In genomic region chr14:104934380-104934733, GRCh38 we compare ENCODE assay signal across 14 cellular contexts. TPM values are rescaled to one million over a fixed set of nuclear protein-coding genes. Genes with fewer than 3 reads are reported as not detected.
DNase-seq lines count a peak whose midpoint lies in the region; ATAC-seq and TF ChIP-seq lines count a peak whose summit lies in the region.
"Had no signal": no experiment of that assay in that cellular context is flagged by ENCODE, and none has a peak within 500 bp of the region (broad histone marks: within the 10 kb centered on the region; RNA-seq: fewer than 3 reads in every experiment).

No MANE protein-coding gene starts in this region.

- POLR2A ChIA-PET in CD8-positive, alpha-beta memory T cell (lab: Charles Lee) = no interaction called here
- POLR2A ChIA-PET in HCT116 (lab: Charles Lee) = no interaction called here

- peaks cover 5 to 31% of the 10 kb centered on the region in 2 donors for H3K27me3 Mint-ChIP-seq in CD8-positive, alpha-beta memory T cell
- H3K27me3 Mint-ChIP-seq in central memory CD8-positive, alpha-beta T cell = peaks cover 25% of the 10 kb centered on the region
- H3K27me3 Mint-ChIP-seq in nephron (ENCODE audit: low read depth) = peaks cover 54% of the 10 kb centered on the region

- no peak overlapping the region for H3K9ac ChIP-seq in HCT116 (ENCODE audit: low read length)

- H2AFZ ChIP-seq in HCT116 (ENCODE audit: low read depth, low read length, poor library complexity, severe bottlenecking) = no peak overlapping the region

- 0 out of 2 replicates have a peak overlapping the region, but pooled peaks have one; percentile 27 for H3K4me2 ChIP-seq in HCT116 (ENCODE audit: low read length)

- H4K20me1 ChIP-seq in HCT116 (ENCODE audit: insufficient read depth) = no peaks in the 10 kb centered on the region

- no peak for TF ChIP-seq POLR2A in HCT116 (IDR thresholded peaks at IDR 0.05; ENCODE audit: borderline replicate concordance, extremely low read depth, insufficient read depth, insufficient read length)
- no peak for TF ChIP-seq POLR2A in gastrocnemius medialis (IDR thresholded peaks at IDR 0.05)

- no peaks in the 10 kb centered on the region for H3K27me3 ChIP-seq in CD8-positive, alpha-beta memory T cell (ENCODE audit: insufficient read depth, low read length, poor library complexity, severe bottlenecking)
- no peaks in the 10 kb centered on the region for H3K27me3 ChIP-seq in HCT116 (ENCODE audit: insufficient read depth, low read length)
- H3K27me3 ChIP-seq in gastrocnemius medialis = peaks cover 0 to 28% (median 4%) of the 10 kb centered on the region in 3 donors

- DNase-seq in CD8-positive, alpha-beta memory T cell = no peak
- DNase-seq in HCT116 (ENCODE audit: low read depth, low spot score) (no peak), gastrocnemius medialis (no peak), foreskin fibroblast (no peak)
- DNase-seq in central memory CD8-positive, alpha-beta T cell (ENCODE audit: low spot score in 2 of 2) = no peak
- DNase-seq in stimulated activated CD4-positive, alpha-beta T cell treated with anti-CD3 and anti-CD28 coated beads, Interleukin-4, amount 100 ng/mL, for 24 hours = no peak
- DNase-seq: activated CD4-positive, alpha-beta T cell treated with anti-CD3 and anti-CD28 coated beads, Interleukin-2, amount 50 U/mL, for 1 hour; DMS 273 treated with DMSO at 0.1 percent for 48 hours; erythroblast; NCI-H1092; small intestine had no signal

- no peak overlapping the region for H3K27ac ChIP-seq in CD8-positive, alpha-beta memory T cell (ENCODE audit: low read depth, low read length)
- no peak overlapping the region for H3K27ac ChIP-seq in HCT116 (ENCODE audit: low read depth, low read length)
- no peak overlapping the region for H3K27ac ChIP-seq in gastrocnemius medialis

- in situ Hi-C loops in gastrocnemius medialis (cut with MboI; ENCODE audit: low sequenced_read_pairs in 4 of 4) = no loop called here

- H3K4me1 Mint-ChIP-seq in CD8-positive, alpha-beta memory T cell = peaks cover 4 to 6% (median 4%) of the 10 kb centered on the region in 3 donors
- H3K4me1 Mint-ChIP-seq in central memory CD8-positive, alpha-beta T cell = peaks cover 5% of the 10 kb centered on the region
- H3K4me1 Mint-ChIP-seq in nephron = peaks cover 7% of the 10 kb centered on the region

- H3K9me3 ChIP-seq in CD8-positive, alpha-beta memory T cell (ENCODE audit: low read length) = no peaks in the 10 kb centered on the region
- H3K9me3 ChIP-seq in HCT116 (ENCODE audit: control insufficient read depth in 1 of 2, insufficient read depth in 1 of 2, low read depth in 1 of 2, low read length in 2 of 2) = no peaks in the 10 kb centered on the region
- H3K9me3 ChIP-seq in gastrocnemius medialis = no peaks in the 10 kb centered on the region

- CTCF ChIA-PET in CD8-positive, alpha-beta memory T cell (lab: Charles Lee) = interaction anchor here (1.4 kb wide), 1 partner anchor 112 kb away, joined by 4 read pairs; no protein-coding TSS in a partner anchor
- CTCF ChIA-PET in HCT116 (lab: Charles Lee) = interaction anchor here (1.1 to 3.2 kb wide), 5 partner anchors 35 to 111 kb away, joined by 3 to 18 read pairs (median 3); no protein-coding TSS in a partner anchor

- no peaks in the 10 kb centered on the region for H3K9me3 Mint-ChIP-seq in CD8-positive, alpha-beta memory T cell
- H3K9me3 Mint-ChIP-seq in central memory CD8-positive, alpha-beta T cell = no peaks in the 10 kb centered on the region
- no peaks in the 10 kb centered on the region for H3K9me3 Mint-ChIP-seq in nephron

- H3K36me3 Mint-ChIP-seq in CD8-positive, alpha-beta memory T cell = no peaks in the 10 kb centered on the region
- peaks cover 4% of the 10 kb centered on the region for H3K36me3 Mint-ChIP-seq in central memory CD8-positive, alpha-beta T cell (ENCODE audit: insufficient read depth)
- no peaks in the 10 kb centered on the region for H3K36me3 Mint-ChIP-seq in nephron (ENCODE audit: low read depth)

- intact Hi-C loops in HCT116 (cut with micrococcal nuclease) (no loop called here), gastrocnemius medialis (cut with DNase I; ENCODE audit: low total_unique reads) (no loop called here)

- H3K4me3 Mint-ChIP-seq in CD8-positive, alpha-beta memory T cell = peak overlapping the region; percentile 9 to 85 (median 78)
- H3K4me3 Mint-ChIP-seq in central memory CD8-positive, alpha-beta T cell = peak overlapping the region; percentile 66
- peak overlapping the region; percentile 74 to 83 (median 82) for H3K4me3 Mint-ChIP-seq in nephron

- no peak for TF ChIP-seq RAD21 in HCT116 (IDR thresholded peaks at IDR 0.05; ENCODE audit: low read depth)

- ATAC-seq in HCT116 = no peak
- no peak for ATAC-seq in central memory CD8-positive, alpha-beta T cell (replicated peaks; ENCODE audit: extremely low read depth, poor library complexity, severe bottlenecking)
- ATAC-seq in gastrocnemius medialis = no peak
- ATAC-seq: GM12878 had no signal

- H3K4me3 ChIP-seq in CD8-positive, alpha-beta memory T cell (ENCODE audit: low read length) = no peak overlapping the region
- H3K4me3 ChIP-seq in HCT116 (replicated peaks in 1 of 2; ENCODE audit: low read depth in 1 of 2, low read length in 2 of 2) (no peak overlapping the region), gastrocnemius medialis (no peak overlapping the region), foreskin fibroblast (ENCODE audit: low read depth in 1 of 2, low read length in 2 of 2) (peak overlapping the region in 1 of 2 donors; percentile 8)
- H3K4me3 ChIP-seq: GM12878 had no signal

- no peaks in the 10 kb centered on the region for H3K9me2 ChIP-seq in HCT116 (ENCODE audit: insufficient read depth)

- no peaks in the 10 kb centered on the region for H3K4me1 ChIP-seq in CD8-positive, alpha-beta memory T cell (ENCODE audit: insufficient read depth, low read length)
- peaks cover 0 to 7% of the 10 kb centered on the region in 2 experiments; a peak in 1 of 4 replicates for H3K4me1 ChIP-seq in HCT116 (ENCODE audit: control insufficient read depth in 1 of 2, insufficient read depth in 2 of 2, low read length in 2 of 2)
- peaks cover 0 to 7% of the 10 kb centered on the region in 2 donors for H3K4me1 ChIP-seq in gastrocnemius medialis

- RAD21 ChIA-PET in HCT116 (lab: Charles Lee; ENCODE audit: low non-redundant PET in 1 of 2, low total read pairs in 2 of 2, uncharacterized antibody in 2 of 2, unreplicated experiment in 2 of 2) = interaction anchor here in 1 of 2 experiments (1.1 kb wide), 1 partner anchor 40 kb away, joined by 3 read pairs; no protein-coding TSS in a partner anchor

- no peaks in the 10 kb centered on the region for H3K36me3 ChIP-seq in CD8-positive, alpha-beta memory T cell (ENCODE audit: insufficient read depth, low read length)
- no peaks in the 10 kb centered on the region for H3K36me3 ChIP-seq in HCT116 (ENCODE audit: control insufficient read depth in 1 of 2, insufficient read depth in 2 of 2, low read length in 2 of 2)
- H3K36me3 ChIP-seq in gastrocnemius medialis = no peaks in the 10 kb centered on the region

- H3K79me2 ChIP-seq in HCT116 (ENCODE audit: insufficient read depth, low read length) = no peaks in the 10 kb centered on the region

- no peak for TF ChIP-seq CTCF in HCT116 (IDR thresholded peaks at IDR 0.05 in 2 of 3, conservative IDR thresholded peaks at IDR 0.05 in 1 of 3; ENCODE audit: borderline replicate concordance in 1 of 3, insufficient read depth in 1 of 3, low read depth in 2 of 3, low read length in 2 of 3)
- no peak for TF ChIP-seq CTCF in nephron (IDR thresholded peaks at IDR 0.05; ENCODE audit: unreplicated experiment in 3 of 3)
- no peak for TF ChIP-seq CTCF in gastrocnemius medialis (IDR thresholded peaks at IDR 0.05 in 4 of 5, conservative IDR thresholded peaks at IDR 0.05 in 1 of 5)
- no peak for TF ChIP-seq CTCF in foreskin fibroblast (IDR thresholded peaks at IDR 0.05; ENCODE audit: low read depth, low read length)

- peak overlapping the region in 5 of 8 donors; percentile 9 to 77 (median 37) for H3K27ac Mint-ChIP-seq in CD8-positive, alpha-beta memory T cell
- no peak overlapping the region for H3K27ac Mint-ChIP-seq in central memory CD8-positive, alpha-beta T cell (ENCODE audit: low read depth)
- H3K27ac Mint-ChIP-seq in nephron = peak overlapping the region; percentile 31 to 65 (median 59)

- no TSS peak for BruUV-seq in HCT116 (replicated peaks; lab: Mats Ljungman, UMichigan)

TF ChIP-seq in HCT116, 20 proteins besides CTCF, POLR2A, EP300 and RAD21:
- TF ChIP-seq SIN3A (IDR thresholded peaks at IDR 0.05; ENCODE audit: low read depth) = no peak
- no peak for TF ChIP-seq CEBPB (IDR thresholded peaks at IDR 0.05; ENCODE audit: low read depth)
- TF ChIP-seq YY1 (IDR thresholded peaks at IDR 0.05; ENCODE audit: extremely low read depth, insufficient replicate concordance, low read depth, low read length) = no peak
- TF ChIP-seq JUND (IDR thresholded peaks at IDR 0.05) = no peak
- no peak for TF ChIP-seq ELF1 (IDR thresholded peaks at IDR 0.05; ENCODE audit: borderline replicate concordance, low read depth)
- TF ChIP-seq ZFX (IDR thresholded peaks at IDR 0.05) = no peak
- no peak for TF ChIP-seq TCF7L2 (IDR thresholded peaks at IDR 0.05; ENCODE audit: borderline replicate concordance, extremely low read depth, insufficient read depth, insufficient read length)
- TF ChIP-seq FOSL1 (IDR thresholded peaks at IDR 0.05; ENCODE audit: low read depth) = no peak

RNA-seq across cellular contexts. Expression of gene PLD4, which starts 9.7 kb away (rescaled TPM):
- under 1 TPM in 1 of 2 experiments, not detected in 1; 0.04 TPM for total RNA-seq in CD8-positive, alpha-beta memory T cell
- polyA plus RNA-seq in CD8-positive, alpha-beta memory T cell = not detected
- 0.12 TPM for total RNA-seq in HCT116 (2021; ENCODE audit: unreplicated experiment)
- polyA plus RNA-seq in HCT116 (2012) = 0.02 and 0.08 TPM in 2 replicates
- not detected for total RNA-seq in gastrocnemius medialis
- total RNA-seq: myocyte had no signal

RNA-seq across cellular contexts. Expression of gene AHNAK2, which starts 43.8 kb away (rescaled TPM):
- under 1 TPM in 1 of 2 experiments, not detected in 1; 0.04 TPM for total RNA-seq in CD8-positive, alpha-beta memory T cell
- not detected for polyA plus RNA-seq in CD8-positive, alpha-beta memory T cell
- total RNA-seq in HCT116 (2021; ENCODE audit: unreplicated experiment) (45.0 TPM), gastrocnemius medialis (1 to 10 TPM; 2.0 to 8.6 (median 3.4) TPM)
- polyA plus RNA-seq in HCT116 (2012) = 37.0 and 46.7 TPM in 2 replicates

RNA-seq across cellular contexts. Expression of gene CLBA1, which starts 51.2 kb away (rescaled TPM):
- 1 to 10 TPM; 3.8 to 3.9 TPM for total RNA-seq in CD8-positive, alpha-beta memory T cell
- polyA plus RNA-seq in CD8-positive, alpha-beta memory T cell = 0.32 TPM
- total RNA-seq in HCT116 (2021; ENCODE audit: unreplicated experiment) (14.8 TPM), gastrocnemius medialis (1 to 10 TPM in 3 of 4 donors, under 1 TPM in 1; 0.71 to 4.0 (median 3.3) TPM)
- polyA plus RNA-seq in HCT116 (2012) = 10.6 and 11.2 TPM in 2 replicates
